Comparison of ENCODE assay signal across 23 cellular contexts in the genomic region with DNA sequence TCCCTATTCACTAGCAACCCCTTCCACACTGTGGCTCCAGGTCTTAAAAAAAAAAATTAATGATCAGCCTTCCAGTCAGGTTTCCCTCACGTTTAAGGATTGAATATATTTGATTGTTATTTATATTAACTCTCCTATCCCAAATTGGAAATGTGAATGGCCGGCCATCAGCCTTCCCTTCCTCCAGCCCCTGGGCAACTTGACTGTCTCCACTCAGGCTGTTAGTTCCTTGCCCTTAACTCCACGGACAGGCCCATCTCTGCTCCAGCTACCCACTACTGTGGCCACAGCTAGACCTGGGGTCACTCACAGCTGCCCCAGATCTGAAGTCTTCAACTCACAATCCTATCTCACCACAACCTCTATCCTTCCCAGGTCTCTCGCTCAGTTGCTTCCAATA.
"Had no signal": no experiment of that assay in that cellular context is flagged by ENCODE, and none has a peak within 500 bp of the region (broad histone marks: within the 10 kb centered on the region; RNA-seq: fewer than 3 reads in every experiment).

No MANE protein-coding gene starts in this region.

- H3K9me3 Mint-ChIP-seq: activated naive CD4-positive, alpha-beta T cell treated with anti-CD3 and anti-CD28 coated beads, Interleukin-2, amount 50 U/mL, for 72 hours; activated T-cell treated with anti-CD3 and anti-CD28 coated beads, Interleukin-2, amount 50 U/mL, for 4 hours had no signal

- DNase-seq: activated CD4-positive, alpha-beta T cell treated with anti-CD3 and anti-CD28 coated beads for 48 hours; activated CD4-positive, alpha-beta T cell treated with anti-CD3 and anti-CD28 coated beads, Interleukin-2, amount 50 U/mL, for 48 hours; activated CD8-positive, alpha-beta memory T cell treated with anti-CD3 and anti-CD28 coated beads for 24 hours; activated effector memory CD4-positive, alpha-beta T cell treated with anti-CD3 and anti-CD28 coated beads, Interleukin-2, amount 50 U/mL, for 16 hours; activated naive CD4-positive, alpha-beta T cell treated with Interleukin-2 at 50 U/mL for 16 hours; activated T-cell treated with anti-CD3 and anti-CD28 coated beads, Interleukin-2, amount 50 U/mL, for 4 hours; brain microvascular endothelial cell; caudate nucleus; KG1; NCI-H1048; NCI-H146; NCI-H187 treated with DMSO at 0.1 percent for 48 hours; NCI-H2081 treated with DMSO at 0.1 percent for 48 hours; NCI-H446; NCI-H524; Peyer's patch; SHP77; SW 1271 had no signal

- H3K27ac ChIP-seq: brain microvascular endothelial cell, Peyer's patch, RWPE1, SJSA1 had no signal

- ATAC-seq: activated CD4-positive, CD25-positive, alpha-beta regulatory T cell treated with anti-CD3 and anti-CD28 coated beads, Interleukin-2, amount 50 U/mL, for 24 hours; activated naive CD4-positive, alpha-beta T cell treated with anti-CD3 and anti-CD28 coated beads, Interleukin-2, amount 50 U/mL, for 72 hours; activated T-cell treated with anti-CD3 and anti-CD28 coated beads, Interleukin-2, amount 50 U/mL, for 4 hours; SK-N-SH treated with all-trans-retinoic acid at 6 μM for 48 hours had no signal

- H3K4me1 ChIP-seq: Peyer's patch, SJSA1 had no signal

- H3K4me3 Mint-ChIP-seq: activated T-cell treated with anti-CD3 and anti-CD28 coated beads, Interleukin-2, amount 50 U/mL, for 4 hours had no signal

- H3K9me3 ChIP-seq: Peyer's patch, SJSA1 had no signal

- H3K27me3 ChIP-seq: brain microvascular endothelial cell, Peyer's patch, SJSA1 had no signal

- H3K4me3 ChIP-seq: Peyer's patch, SJSA1 had no signal
